ENCODE assay signal across 23 cellular contexts in the genomic region with DNA sequence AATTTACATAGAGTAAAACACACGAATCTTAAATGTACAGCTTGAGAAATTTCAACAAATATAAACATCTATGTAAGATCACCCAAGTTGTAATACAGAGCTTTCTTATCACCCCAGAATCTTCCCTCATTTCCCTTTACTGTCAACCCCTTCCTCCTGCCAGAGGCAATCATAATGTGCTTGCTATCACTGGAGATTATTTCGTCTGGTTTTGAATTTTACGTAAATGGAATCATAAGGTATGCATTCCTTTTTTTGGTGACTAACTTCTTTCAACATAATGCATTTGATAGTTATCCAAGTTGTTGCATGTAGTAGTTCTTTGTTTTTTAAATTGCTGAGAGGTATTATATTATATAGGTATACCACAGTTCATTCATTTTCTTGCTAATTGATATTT. TPM values are rescaled to one million over a fixed set of nuclear protein-coding genes. Genes with fewer than 3 reads are reported as not detected.
A peak's percentile ranks its signal among the peaks of the same experiment; 100 is the strongest.
DNase-seq lines count a peak whose midpoint lies in the region; ATAC-seq, FAIRE-seq and TF ChIP-seq lines count a peak whose summit lies in the region.
"Had no signal": no experiment of that assay in that cellular context is flagged by ENCODE, and none has a peak within 500 bp of the region (broad histone marks: within the 10 kb centered on the region; RNA-seq: fewer than 3 reads in every experiment).

No MANE protein-coding gene starts in this region.

- H3K36me3 ChIP-seq in RWPE2 (ENCODE audit: low read depth), result no peaks in the 10 kb centered on the region
- H3K36me3 ChIP-seq: BLaER1 treated with 17β-estradiol and CSF1 and Interleukin-3, amounts not matched to agents 10 nM and 100 nM had no signal

- ATAC-seq in RWPE2 (ENCODE audit: low read depth) (peak; percentile 31; the same call in 2 of the 3 replicates), GM21529 (IDR thresholded peaks at IDR 0.05; ENCODE audit: unreplicated experiment) (no peak)
- ATAC-seq: A549; CD8-positive, alpha-beta T cell had no signal

- TF ChIP-seq CTCF in RWPE2 (IDR thresholded peaks at IDR 0.05; ENCODE audit: poor library complexity, severe bottlenecking), result no peak

- no peak overlapping the region for H3K4me3 ChIP-seq in RWPE2 (ENCODE audit: severe bottlenecking)
- H3K4me3 ChIP-seq: A549; BLaER1 treated with 17β-estradiol and CSF1 and Interleukin-3, amounts not matched to agents 10 nM and 100 nM had no signal

- no peak for FAIRE-seq in frontal cortex (lab: Jason Lieb, UNC)
- FAIRE-seq: A549, D721Med, G401.6, GM12891, GM19239 had no signal

- H3K27me3 ChIP-seq in RWPE2 (ENCODE audit: insufficient read depth, poor library complexity, severe bottlenecking), result peaks cover 8% of the 10 kb centered on the region
- H3K27me3 ChIP-seq: BLaER1 treated with 17β-estradiol and CSF1 and Interleukin-3, amounts not matched to agents 10 nM and 100 nM had no signal

- no peaks in the 10 kb centered on the region for H3K9me3 ChIP-seq in RWPE2 (ENCODE audit: severe bottlenecking)
- H3K9me3 ChIP-seq: A549, Caco-2 had no signal

- no peak overlapping the region for H3K27ac ChIP-seq in RWPE2 (ENCODE audit: poor library complexity, severe bottlenecking)
- H3K27ac ChIP-seq: 22Rv1; A549; BLaER1 treated with 17β-estradiol and CSF1 and Interleukin-3, amounts not matched to agents 10 nM and 100 nM; C4-2B had no signal

- DNase-seq in NCI-H226, result peak; percentile 58
- DNase-seq in RWPE2 (ENCODE audit: low spot score), result no peak
- peak; percentile 25 for DNase-seq in amniotic epithelial cell (ENCODE audit: low read depth)
- no peak for DNase-seq in stimulated activated CD4-positive, alpha-beta T cell treated with anti-CD3 and anti-CD28 coated beads, Interleukin-2, amount 100 ng/mL, for 48 hours
- no peak for DNase-seq in frontal cortex (ENCODE audit: low spot score in 2 of 2)
- DNase-seq: AML-193; Caco-2; Calu3; CD4-positive, alpha-beta T cell; CD8-positive, alpha-beta T cell; DMS79 treated with DMSO at 0.1 percent for 48 hours; GF-D8 had no signal

- no peaks in the 10 kb centered on the region for H3K4me1 ChIP-seq in RWPE2 (ENCODE audit: insufficient read depth, poor library complexity, severe bottlenecking)
- H3K4me1 ChIP-seq: A549; BLaER1 treated with 17β-estradiol and CSF1 and Interleukin-3, amounts not matched to agents 10 nM and 100 nM; Caco-2 had no signal

RNA-seq across cellular contexts. Expression of gene GPR151, which starts 37.5 kb away (rescaled TPM):
- 0.41 TPM for total RNA-seq in frontal cortex
- total RNA-seq: A172; B cell; Caco-2; Calu3; CD4-positive, alpha-beta T cell; CD8-positive, alpha-beta T cell had no signal

Comparison
In these comparisons a context has a peak if more than half of its experiments do, and no peak if none do; other contexts are left out.
1. DNase-seq: peak in NCI-H226 (single experiment) and amniotic epithelial cell (single experiment); none in RWPE2 (single experiment), stimulated activated CD4-positive, alpha-beta T cell treated with anti-CD3 and anti-CD28 coated beads, Interleukin-2, amount 100 ng/mL, for 48 hours (0 of 2) and frontal cortex (0 of 2).